Comparison of ENCODE assay signal across 2 cellular contexts in genomic region chr19:16088985-16089846, GRCh38.
TF ChIP-seq lines count a peak whose summit lies in the region.

No MANE protein-coding gene starts in this region.

TF ChIP-seq in IMR-90, 13 proteins besides CTCF, POLR2A, EP300 and RAD21:
- TF ChIP-seq ELK1 (IDR thresholded peaks at IDR 0.05; ENCODE audit: borderline replicate concordance, low read depth, low read length) (no peak), MXI1 (IDR thresholded peaks at IDR 0.05; ENCODE audit: borderline replicate concordance, low read depth, low read length) (no peak), USF2 (IDR thresholded peaks at IDR 0.05; ENCODE audit: low read depth, low read length) (no peak), CHD1 (IDR thresholded peaks at IDR 0.05; ENCODE audit: low read depth, low read length) (no peak), NFE2L2 (IDR thresholded peaks at IDR 0.05; ENCODE audit: low read depth, low read length) (no peak), FOS (IDR thresholded peaks at IDR 0.05; ENCODE audit: low read depth, low read length) (no peak), SMC3 (IDR thresholded peaks at IDR 0.05; ENCODE audit: low read depth, low read length) (no peak)

TF ChIP-seq in endothelial cell of umbilical vein, 7 proteins besides CTCF, POLR2A, EP300 and RAD21:
- TF ChIP-seq MYC (IDR thresholded peaks at IDR 0.05; ENCODE audit: low read depth, low read length) (no peak), MAX (IDR thresholded peaks at IDR 0.05; ENCODE audit: insufficient read depth, insufficient read length) (no peak), GATA2 (IDR thresholded peaks at IDR 0.05; ENCODE audit: insufficient read depth, insufficient read length, low read depth, low read length) (no peak), POLR2AphosphoS5 (IDR thresholded peaks at IDR 0.05; ENCODE audit: insufficient read depth, low read depth, low read length) (no peak), FOS (IDR thresholded peaks at IDR 0.05; ENCODE audit: borderline replicate concordance, insufficient read depth, low read length) (no peak), JUN (IDR thresholded peaks at IDR 0.05; ENCODE audit: borderline replicate concordance, insufficient read depth, insufficient read length, low read depth) (no peak), EZH2 (IDR thresholded peaks at IDR 0.05; ENCODE audit: borderline replicate concordance, low read depth, low read length, severe bottlenecking) (no peak)
TF ChIP-seq in endothelial cell of umbilical vein: peak in this region for 0.
